1 cellular context compared by ENCODE assay signal in the genomic region with DNA sequence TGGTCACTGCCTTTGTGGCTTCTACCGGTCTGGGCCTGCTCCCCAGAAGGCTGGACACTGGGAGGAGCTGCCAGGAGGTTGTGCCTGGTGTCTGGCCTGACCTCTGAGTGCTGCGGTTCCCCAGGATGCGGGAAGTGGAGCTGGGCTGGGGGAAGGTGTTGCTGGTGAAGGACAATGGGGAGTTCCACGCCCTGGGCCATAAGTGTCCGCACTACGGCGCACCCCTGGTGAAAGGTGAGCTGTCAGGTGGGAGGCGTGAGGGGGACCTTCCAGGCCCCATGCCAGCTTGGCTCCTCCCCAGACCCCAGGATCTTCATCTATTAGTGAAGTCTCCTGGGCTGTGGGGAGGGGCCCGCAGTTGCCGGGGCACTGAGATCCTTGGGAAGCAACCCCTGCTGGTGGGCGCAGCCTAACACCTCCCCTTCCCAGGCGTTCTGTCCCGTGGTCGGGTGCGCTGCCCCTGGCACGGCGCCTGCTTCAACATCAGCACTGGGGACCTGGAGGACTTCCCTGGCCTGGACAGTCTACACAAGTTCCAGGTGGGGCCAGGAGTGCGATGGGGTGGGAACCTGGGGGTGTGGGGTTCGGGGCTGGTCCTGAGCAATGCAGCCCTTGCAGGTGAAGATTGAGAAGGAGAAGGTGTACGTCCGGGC.
TF ChIP-seq lines count a peak whose summit lies in the region.

No MANE protein-coding gene starts in this region.

TF ChIP-seq in GM23338, 12 proteins besides CTCF, POLR2A, EP300 and RAD21 (continued from another document):
- TF ChIP-seq EZH2phosphoT487 (IDR thresholded peaks at IDR 0.05; ENCODE audit: unreplicated experiment) (no peak), JUNB (IDR thresholded peaks at IDR 0.05; ENCODE audit: unreplicated experiment) (no peak), CREB1 (CRISPR knock-in tag; IDR thresholded peaks at IDR 0.05; ENCODE audit: low read depth) (no peak), ZNF114 (CRISPR knock-in tag; IDR thresholded peaks at IDR 0.05) (no peak)
TF ChIP-seq in GM23338: peak in this region for 0.
